ENCODE assay signal across 18 cellular contexts in the genomic region with DNA sequence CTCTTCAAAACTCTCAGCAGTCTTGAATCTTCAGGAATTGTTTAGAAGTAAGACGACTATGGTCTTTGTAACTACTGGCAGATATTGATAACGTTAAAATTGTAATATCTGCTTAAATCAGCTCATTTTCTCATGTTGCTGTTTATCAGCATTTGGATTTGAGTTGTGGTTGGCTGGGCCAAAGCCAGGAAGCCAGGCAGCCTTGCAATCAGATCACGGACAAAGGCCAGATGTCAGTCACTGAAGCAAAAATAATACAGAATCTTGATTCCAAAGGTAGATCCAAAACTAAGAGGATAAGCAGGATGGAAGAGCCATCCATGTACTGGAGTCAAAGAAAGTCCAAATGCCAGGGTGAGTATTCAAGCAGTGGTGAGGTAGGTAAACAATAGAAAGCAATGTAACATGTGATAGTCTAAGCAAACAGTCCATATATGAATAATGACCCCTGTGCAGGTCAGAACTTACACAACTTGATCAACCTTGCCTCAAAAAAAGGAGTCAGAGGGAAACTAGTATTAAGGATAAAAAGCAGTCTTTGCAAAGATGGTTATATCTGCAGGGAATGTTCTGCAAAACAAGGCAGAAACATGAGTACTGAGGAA.
"Had no signal": no experiment of that assay in that cellular context is flagged by ENCODE, and none has a peak within 500 bp of the region (broad histone marks: within the 10 kb centered on the region; RNA-seq: fewer than 3 reads in every experiment).

No MANE protein-coding gene starts in this region.

- H3K36me3 Mint-ChIP-seq: memory B cell; naive B cell; stimulated activated effector memory CD8-positive, alpha-beta T cell treated with anti-CD3 and anti-CD28 coated beads, Interleukin-12 subunit alpha, Interleukin-12 subunit beta, amount 100 ng/mL, for 72 hours; type B pancreatic cell had no signal

- DNase-seq: dorsolateral prefrontal cortex; effector CD4-positive, alpha-beta T cell; kidney; mucosa of descending colon; naive B cell; nucleus accumbens; stimulated activated CD4-positive, alpha-beta T cell treated with anti-CD3 and anti-CD28 coated beads, Interleukin-2, amount 100 ng/mL, for 24 hours; stimulated activated CD4-positive, alpha-beta T cell treated with anti-CD3 and anti-CD28 coated beads, Interleukin-4, amount 100 ng/mL, for 24 hours; stimulated activated naive CD4-positive, alpha-beta T cell treated with Interleukin-2 at 50 U/mL for 16 hours; stomach; thyroid gland had no signal

- H3K36me3 ChIP-seq: right atrium auricular region, stomach, thyroid gland had no signal

- H3K27me3 ChIP-seq: dorsolateral prefrontal cortex, right atrium auricular region, stomach, thyroid gland had no signal

- H3K27me3 Mint-ChIP-seq: memory B cell; naive B cell; natural killer cell treated with Interleukin-12 subunit alpha and Interleukin-12 subunit beta and Interleukin-15 and Interleukin-18, amount 100 ng/mL, for 72 hours; type B pancreatic cell had no signal

- H3K9me3 ChIP-seq: mucosa of descending colon, right atrium auricular region, stomach, thyroid gland had no signal

- H3K9me3 Mint-ChIP-seq: mesothelial cell of epicardium; natural killer cell treated with Interleukin-12 subunit alpha and Interleukin-12 subunit beta and Interleukin-15 and Interleukin-18, amount 100 ng/mL, for 72 hours; type B pancreatic cell had no signal

- H3K4me3 ChIP-seq: dorsolateral prefrontal cortex, lung, mucosa of descending colon, right atrium auricular region, stomach, thyroid gland had no signal

- H3K27ac Mint-ChIP-seq: memory B cell; mesothelial cell of epicardium; naive B cell; natural killer cell treated with Interleukin-12 subunit alpha and Interleukin-12 subunit beta and Interleukin-15 and Interleukin-18, amount 100 ng/mL, for 72 hours; stimulated activated effector memory CD8-positive, alpha-beta T cell treated with anti-CD3 and anti-CD28 coated beads, Interleukin-12 subunit alpha, Interleukin-12 subunit beta, amount 100 ng/mL, for 72 hours; type B pancreatic cell had no signal

- H3K4me3 Mint-ChIP-seq: memory B cell; mesothelial cell of epicardium; naive B cell; natural killer cell treated with Interleukin-12 subunit alpha and Interleukin-12 subunit beta and Interleukin-15 and Interleukin-18, amount 100 ng/mL, for 72 hours; stimulated activated effector memory CD8-positive, alpha-beta T cell treated with anti-CD3 and anti-CD28 coated beads, Interleukin-12 subunit alpha, Interleukin-12 subunit beta, amount 100 ng/mL, for 72 hours; type B pancreatic cell had no signal

- H3K4me1 Mint-ChIP-seq: memory B cell; naive B cell; stimulated activated effector memory CD8-positive, alpha-beta T cell treated with anti-CD3 and anti-CD28 coated beads, Interleukin-12 subunit alpha, Interleukin-12 subunit beta, amount 100 ng/mL, for 72 hours had no signal

- H3K4me1 ChIP-seq: right atrium auricular region, stomach, thyroid gland had no signal

- H3K27ac ChIP-seq: dorsolateral prefrontal cortex, right atrium auricular region, stomach, thyroid gland had no signal
